ENCODE assay signal across 22 cellular contexts in the genomic region with DNA sequence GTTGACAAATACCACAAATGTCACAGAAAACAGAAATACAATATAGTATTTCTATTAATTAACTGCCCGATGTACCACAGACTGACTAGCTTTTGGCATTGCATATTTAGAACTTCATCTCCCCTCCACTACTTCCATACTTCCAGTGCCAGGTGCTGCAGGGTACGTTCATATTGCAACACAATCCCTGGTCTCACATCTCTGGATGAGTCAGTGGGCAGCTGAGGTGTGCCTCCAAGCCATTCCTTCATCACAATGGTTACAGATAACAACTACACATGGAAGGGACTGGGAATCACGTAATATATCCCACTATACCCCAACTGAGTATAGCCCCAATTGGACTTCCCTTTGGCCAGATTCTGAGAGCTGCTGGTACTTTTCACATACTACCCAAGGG. TPM values are rescaled to one million over a fixed set of nuclear protein-coding genes. Genes with fewer than 3 reads are reported as not detected.
DNase-seq lines count a peak whose midpoint lies in the region; ATAC-seq, FAIRE-seq and TF ChIP-seq lines count a peak whose summit lies in the region.
"Had no signal": no experiment of that assay in that cellular context is flagged by ENCODE, and none has a peak within 500 bp of the region (broad histone marks: within the 10 kb centered on the region; RNA-seq: fewer than 3 reads in every experiment).

No MANE protein-coding gene starts in this region.

- no peaks in the 10 kb centered on the region for H3K27me3 ChIP-seq in uterus
- H3K27me3 ChIP-seq: SJCRH30 had no signal

- intact Hi-C loops in uterus (cut with DNase I; ENCODE audit: low total_unique reads): no loop called here

- H3K4me3 ChIP-seq in epithelial cell of esophagus (ENCODE audit: low read length) (no peak overlapping the region), uterus (no peak overlapping the region)
- H3K4me3 ChIP-seq: SJCRH30 had no signal

- H3K27ac ChIP-seq in uterus: no peak overlapping the region
- H3K27ac ChIP-seq: HL-60, SJCRH30 had no signal

- no peak for FAIRE-seq in RCC 7860 (lab: Jason Lieb, UNC)

- TF ChIP-seq POLR2A in uterus (IDR thresholded peaks at IDR 0.05): no peak

- H3K9me3 ChIP-seq in uterus: no peaks in the 10 kb centered on the region
- H3K9me3 ChIP-seq: SJCRH30 had no signal

- no peaks in the 10 kb centered on the region for H3K4me1 ChIP-seq in uterus
- H3K4me1 ChIP-seq: SJCRH30 had no signal

- ATAC-seq in GM19455 (IDR thresholded peaks at IDR 0.05; ENCODE audit: unreplicated experiment): no peak

- peak; percentile 28 for DNase-seq in DMS53 (lab: John Stamatoyannopoulos, UW)
- DNase-seq in DMS53 treated with DMSO at 0.1 percent for 48 hours (lab: John Stamatoyannopoulos, UW; ENCODE audit: unreplicated experiment): no peak
- peak; percentile 4 for DNase-seq in RCC 7860 (ENCODE audit: low spot score)
- DNase-seq in epithelial cell of esophagus (ENCODE audit: low read depth): peak; percentile 64
- peak; percentile 77 for DNase-seq in renal cortical epithelial cell (ENCODE audit: low read depth)
- no peak for DNase-seq in inferior parietal cortex (ENCODE audit: extremely low spot score)
- no peak for DNase-seq in uterus
- DNase-seq: 8988T; CD4-positive, CD25-positive, alpha-beta regulatory T cell; COR-L47; H7; HFFc6; NCI-H1105 treated with DMSO at 0.1 percent for 48 hours; NCI-H1694; NCI-H2081 treated with DMSO at 0.1 percent for 48 hours; NCI-H510A; NCI-H748 treated with DMSO at 0.1 percent for 48 hours; OCI-M1 had no signal

- no peaks in the 10 kb centered on the region for H3K36me3 ChIP-seq in uterus
- H3K36me3 ChIP-seq: SJCRH30 had no signal

- TF ChIP-seq CTCF in epithelial cell of esophagus (IDR thresholded peaks at IDR 0.05; ENCODE audit: insufficient read depth, low read depth, low read length, missing control alignments): no peak
- no peak for TF ChIP-seq CTCF in uterus (IDR thresholded peaks at IDR 0.05)

RNA-seq across cellular contexts. Expression of a gene that starts 31.1 kb away (rescaled TPM):
- total RNA-seq in renal cortical epithelial cell: 41.0 and 74.6 TPM in 2 replicates
- 1 to 10 TPM in 2 of 4 donors, under 1 TPM in 2; 0.26 to 2.8 (median 1.1) TPM for total RNA-seq in uterus
- total RNA-seq: B cell; CD4-positive, CD25-positive, alpha-beta regulatory T cell; H7; HFFc6 had no signal

Comparison
In these comparisons a context has a peak if more than half of its experiments do, and no peak if none do; other contexts are left out.
1. DNase-seq: peak in DMS53 (single experiment), RCC 7860 (single experiment), epithelial cell of esophagus (single experiment) and renal cortical epithelial cell (single experiment); none in DMS53 treated with DMSO at 0.1 percent for 48 hours (single experiment), inferior parietal cortex (single experiment) and uterus (0 of 2).
2. RNA of a gene that starts 31.1 kb away (total RNA-seq): 41.0 to 74.6 TPM in renal cortical epithelial cell; 0.26 to 2.8 TPM in uterus; every median in the first group is over 10 times any median in the second.